Comparison of ENCODE assay signal across 24 cellular contexts in genomic region chr11:116376547-116376946, GRCh38.
DNase-seq lines count a peak whose midpoint lies in the region.
"Had no signal": no experiment of that assay in that cellular context is flagged by ENCODE, and none has a peak within 500 bp of the region (broad histone marks: within the 10 kb centered on the region; RNA-seq: fewer than 3 reads in every experiment).

No MANE protein-coding gene starts in this region.

- DNase-seq in DMS53 (lab: John Stamatoyannopoulos, UW) (peak; percentile 77), NCI-H1417 treated with DMSO at 0.1 percent for 48 hours (lab: John Stamatoyannopoulos, UW) (peak; percentile 47), NCI-H2227 treated with DMSO at 0.1 percent for 48 hours (lab: John Stamatoyannopoulos, UW) (peak; percentile 84), SHP77 treated with DMSO at 0.1 percent for 48 hours (lab: John Stamatoyannopoulos, UW) (peak; percentile 40), UCSD-AML1 (lab: John Stamatoyannopoulos, UW; ENCODE audit: unreplicated experiment) (no peak), LoVo (ENCODE audit: low spot score) (no peak), C1 segment of cervical spinal cord (lab: John Stamatoyannopoulos, UW) (no peak)
- DNase-seq: activated CD4-positive, alpha-beta memory T cell treated with anti-CD3 and anti-CD28 coated beads, Interleukin-2, amount 10 ng/mL, durations not matched to agents 7 days and 5 days; activated CD4-positive, alpha-beta T cell treated with anti-CD3 and anti-CD28 coated beads for 1 hour; activated CD8-positive, alpha-beta memory T cell treated with anti-CD3 and anti-CD28 coated beads, Interleukin-2, amount 50 U/mL, for 48 hours; anterior cingulate cortex; caudate nucleus; cortex of kidney; effector memory CD8-positive, alpha-beta T cell; erythroblast; Kasumi-1; kidney glomerular epithelial cell; lower lobe of right lung; MV-4-11; NCI-H2081 treated with DMSO at 0.1 percent for 48 hours; NCI-H526 treated with DMSO at 0.1 percent for 48 hours; right cardiac atrium; stimulated activated CD4-positive, alpha-beta T cell treated with anti-CD3 and anti-CD28 coated beads, Interleukin-4, amount 100 ng/mL, for 1 hour; T-helper 2 cell had no signal

Comparison
In these comparisons a context has a peak if more than half of its experiments do, and no peak if none do; other contexts are left out.
1. DNase-seq: peak in DMS53 (single experiment), NCI-H1417 treated with DMSO at 0.1 percent for 48 hours (single experiment), NCI-H2227 treated with DMSO at 0.1 percent for 48 hours (single experiment) and SHP77 treated with DMSO at 0.1 percent for 48 hours (single experiment); none in UCSD-AML1 (single experiment), LoVo (single experiment) and C1 segment of cervical spinal cord (0 of 14).